ENCODE assay signal across 17 cellular contexts in the genomic region with DNA sequence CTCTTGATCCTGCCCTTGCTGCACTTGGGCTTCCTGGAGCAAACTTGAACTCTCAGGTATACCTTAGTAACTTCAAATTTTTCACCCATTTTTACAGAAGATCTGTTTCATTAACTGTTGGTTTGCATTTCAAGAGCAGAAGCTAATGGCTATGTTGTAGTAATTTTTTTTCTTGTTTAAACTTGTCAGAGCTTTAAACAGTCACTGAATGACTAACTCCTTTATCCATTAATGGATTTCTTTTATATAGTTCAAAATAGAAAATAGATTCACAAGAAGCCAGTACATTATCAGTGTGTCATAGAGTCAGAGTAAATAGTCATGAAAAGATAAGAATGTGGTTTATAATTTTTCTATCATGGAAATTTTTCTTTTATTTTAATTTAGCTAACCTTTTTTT. TPM values are rescaled to one million over a fixed set of nuclear protein-coding genes. Genes with fewer than 3 reads are reported as not detected.
DNase-seq lines count a peak whose midpoint lies in the region; ATAC-seq, FAIRE-seq and TF ChIP-seq lines count a peak whose summit lies in the region.
"Had no signal": no experiment of that assay in that cellular context is flagged by ENCODE, and none has a peak within 500 bp of the region (broad histone marks: within the 10 kb centered on the region; RNA-seq: fewer than 3 reads in every experiment).

No MANE protein-coding gene starts in this region.

- H2AFZ ChIP-seq in keratinocyte (ENCODE audit: control insufficient read depth, low read length) = no peak overlapping the region

- no peaks in the 10 kb centered on the region for H3K27me3 Mint-ChIP-seq in central memory CD8-positive, alpha-beta T cell
- H3K27me3 Mint-ChIP-seq in HFFc6 (ENCODE audit: insufficient read depth) = no peaks in the 10 kb centered on the region

- no peaks in the 10 kb centered on the region for H3K9me1 ChIP-seq in keratinocyte (ENCODE audit: control insufficient read depth, extremely low read depth, insufficient read depth, low read length)

- peak; percentile 78 for FAIRE-seq in G401.6 (lab: Jason Lieb, UNC)
- FAIRE-seq in keratinocyte (lab: Jason Lieb, UNC) = peak; percentile 41

- H3K79me2 ChIP-seq in keratinocyte (ENCODE audit: control insufficient read depth, insufficient read depth, low read length) = peaks cover 14% of the 10 kb centered on the region

- H3K4me3 ChIP-seq in keratinocyte (ENCODE audit: control insufficient read depth in 2 of 3, extremely low read depth in 1 of 3, insufficient read depth in 2 of 3, low read depth in 1 of 3, low read length in 3 of 3) = no peak overlapping the region
- H3K4me3 ChIP-seq: K562 had no signal

- intact Hi-C loops in posterior vena cava (cut with DNase I) = no loop called here

- peak overlapping the region; percentile 44 for H3K27ac Mint-ChIP-seq in central memory CD8-positive, alpha-beta T cell (ENCODE audit: low read depth)
- H3K27ac Mint-ChIP-seq in HFFc6 = no peak overlapping the region

- H3K4me3 Mint-ChIP-seq in central memory CD8-positive, alpha-beta T cell = no peak overlapping the region
- H3K4me3 Mint-ChIP-seq in HFFc6 = no peak overlapping the region

- H3K4me1 ChIP-seq in keratinocyte (ENCODE audit: control insufficient read depth, extremely low read depth, insufficient read depth, low read length) = peaks cover 14% of the 10 kb centered on the region

- TF ChIP-seq CTCF in keratinocyte (optimal IDR thresholded peaks at IDR 0.05 in 1 of 3, IDR thresholded peaks at IDR 0.05 in 1 of 3, conservative IDR thresholded peaks at IDR 0.05 in 1 of 3; ENCODE audit: extremely low read depth in 1 of 3, insufficient read depth in 2 of 3, low read length in 3 of 3) (no peak), HFFc6 (IDR thresholded peaks at IDR 0.05) (no peak)

- H3K9ac ChIP-seq in keratinocyte (ENCODE audit: control insufficient read depth, extremely low read depth, insufficient read depth, low read length) = no peak overlapping the region

- DNase-seq in HPDE6-E6E7 (ENCODE audit: extremely low spot score) (peak; percentile 17), keratinocyte (ENCODE audit: low read depth, low spot score) (no peak), SIG-M5 treated with dmso at 0.1 percent for 504 hours (lab: John Stamatoyannopoulos, UW; ENCODE audit: unreplicated experiment) (no peak), HFFc6 (no peak), posterior vena cava (ENCODE audit: low spot score) (no peak)
- DNase-seq in central memory CD8-positive, alpha-beta T cell (ENCODE audit: low spot score in 2 of 2) = no peak
- DNase-seq: GDM1, HCEC 1CT, NCI-H1105, NCI-H2081, NCI-H2171 treated with DMSO at 0.1 percent for 48 hours, NCI-H446 treated with DMSO at 0.1 percent for 48 hours, SHP77 treated with DMSO at 0.1 percent for 48 hours had no signal

- no peaks in the 10 kb centered on the region for H3K9me3 Mint-ChIP-seq in central memory CD8-positive, alpha-beta T cell
- no peaks in the 10 kb centered on the region for H3K9me3 Mint-ChIP-seq in HFFc6

- H3K27me3 ChIP-seq in keratinocyte (ENCODE audit: control insufficient read depth, extremely low read depth, insufficient read depth, low read length) = no peaks in the 10 kb centered on the region

- H3K36me3 Mint-ChIP-seq in central memory CD8-positive, alpha-beta T cell (ENCODE audit: insufficient read depth) = peaks cover 85% of the 10 kb centered on the region
- H3K36me3 Mint-ChIP-seq in HFFc6 (ENCODE audit: low read depth) = peaks cover 43% of the 10 kb centered on the region

- no peaks in the 10 kb centered on the region for H4K20me1 ChIP-seq in keratinocyte (ENCODE audit: control insufficient read depth, extremely low read depth, insufficient read depth, low read length)

- peak overlapping the region; percentile 22 for H3K4me2 ChIP-seq in keratinocyte (ENCODE audit: control insufficient read depth, extremely low read depth, insufficient read depth, low read depth, low read length)

- no peaks in the 10 kb centered on the region for H3K9me3 ChIP-seq in keratinocyte (ENCODE audit: control insufficient read depth, low read depth, low read length)

- dilution Hi-C loops in keratinocyte (cut with MboI; ENCODE audit: extremely low pct_ligation_motif_present, low sequenced_read_pairs) = no loop called here

- peaks cover 12% of the 10 kb centered on the region for H3K4me1 Mint-ChIP-seq in central memory CD8-positive, alpha-beta T cell
- H3K4me1 Mint-ChIP-seq in HFFc6 (ENCODE audit: low read depth) = peaks cover under 1% of the 10 kb centered on the region; the same call in 1 of the 2 replicates

- peaks cover 16 to 34% of the 10 kb centered on the region in 2 experiments for H3K36me3 ChIP-seq in keratinocyte (ENCODE audit: control insufficient read depth in 2 of 2, extremely low read depth in 1 of 2, insufficient read depth in 2 of 2, low read length in 2 of 2)

- no peak for ATAC-seq in central memory CD8-positive, alpha-beta T cell (replicated peaks; ENCODE audit: extremely low read depth, poor library complexity, severe bottlenecking)
- ATAC-seq in HG02759 (IDR thresholded peaks at IDR 0.05; ENCODE audit: unreplicated experiment) = no peak
- ATAC-seq: K562, SK-N-SH treated with all-trans-retinoic acid at 6 μM for 48 hours had no signal

- peak overlapping the region; percentile 59 for H3K27ac ChIP-seq in keratinocyte (ENCODE audit: control insufficient read depth, insufficient read depth, low read length)

RNA-seq across cellular contexts. Expression of a gene that starts 13.6 kb away (rescaled TPM):
- polyA plus RNA-seq in keratinocyte = 119 to 236 TPM (median 234 TPM) in 3 replicates
- polyA plus RNA-seq in keratinocyte (2011; ENCODE audit: low read depth) = 250 TPM
- 52.0 and 63.7 TPM in 2 replicates for polyA plus RNA-seq in keratinocyte (2011; cell fraction: cytosol; rRNA removed)
- polyA plus RNA-seq in keratinocyte (2011; cell fraction: nucleus; rRNA removed) = 399 and 511 TPM in 2 replicates
- polyA plus RNA-seq in keratinocyte (2012; ENCODE audit: low replicate concordance) = 84.8 and 100 TPM in 2 replicates
- polyA minus RNA-seq in keratinocyte = 104 to 189 TPM (median 172 TPM) in 3 replicates
- 49.5 TPM for polyA minus RNA-seq in keratinocyte (2011; cell fraction: cytosol; rRNA and poly(A)+ RNA removed)
- 146 and 228 TPM in 2 replicates for polyA minus RNA-seq in keratinocyte (2011; cell fraction: nucleus; rRNA and poly(A)+ RNA removed)
- 100 to 1,000 TPM in 3 of 6 experiments, 10 to 100 TPM in 3; 94.9 to 107 (median 100) TPM for total RNA-seq in HFFc6 (2021; fragmentation: NEBNext Ultra II Directional; extraction: Animal tissue kit (Norgen Biotek cat#: 25700))
- total RNA-seq in posterior vena cava = 100 to 1,000 TPM; 127 to 147 TPM

RNA-seq across cellular contexts. Expression of a gene that starts 29.4 kb away (rescaled TPM):
- 14.6 to 28.5 TPM (median 15.9 TPM) in 3 replicates for polyA plus RNA-seq in keratinocyte
- 4.9 TPM for polyA plus RNA-seq in keratinocyte (2011; ENCODE audit: low read depth)
- 12.3 and 23.3 TPM in 2 replicates for polyA plus RNA-seq in keratinocyte (2011; cell fraction: cytosol; rRNA removed)
- polyA plus RNA-seq in keratinocyte (2011; cell fraction: nucleus; rRNA removed) = 20.0 and 27.6 TPM in 2 replicates
- 8.1 and 14.3 TPM in 2 replicates for polyA plus RNA-seq in keratinocyte (2012; ENCODE audit: low replicate concordance)
- polyA minus RNA-seq in keratinocyte = 2.3 to 16.9 TPM (median 7.8 TPM) in 3 replicates
- 7.7 TPM for polyA minus RNA-seq in keratinocyte (2011; cell fraction: cytosol; rRNA and poly(A)+ RNA removed)
- polyA minus RNA-seq in keratinocyte (2011; cell fraction: nucleus; rRNA and poly(A)+ RNA removed) = 8.0 and 16.1 TPM in 2 replicates
- total RNA-seq in HFFc6 (2021; fragmentation: NEBNext Ultra II Directional; extraction: Animal tissue kit (Norgen Biotek cat#: 25700)) = 10 to 100 TPM; 10.6 to 16.5 (median 14.0) TPM
- total RNA-seq in posterior vena cava = 10 to 100 TPM; 12.4 to 17.2 TPM
